In genomic region chr9:131732636-131733340, GRCh38 we compare ENCODE assay signal across 10 cellular contexts. TPM values are rescaled to one million over a fixed set of nuclear protein-coding genes. Genes with fewer than 3 reads are reported as not detected.
DNase-seq lines count a peak whose midpoint lies in the region; ATAC-seq, FAIRE-seq and TF ChIP-seq lines count a peak whose summit lies in the region.
"Had no signal": no experiment of that assay in that cellular context is flagged by ENCODE, and none has a peak within 500 bp of the region (broad histone marks: within the 10 kb centered on the region; RNA-seq: fewer than 3 reads in every experiment).

No MANE protein-coding gene starts in this region.

- peak overlapping the region; percentile 95 for H3K27ac Mint-ChIP-seq in activated CD8-positive, alpha-beta T cell treated with anti-CD3 and anti-CD28 coated beads, Interleukin-2, amount 10 ng/mL, durations not matched to agents 7 days and 5 days

- H3K9ac ChIP-seq in BLaER1 (peak overlapping the region; percentile 57; the same call in 1 of the 2 replicates), keratinocyte (ENCODE audit: control insufficient read depth, extremely low read depth, insufficient read depth, low read length) (peak overlapping the region; percentile 5)

- FAIRE-seq in keratinocyte (lab: Jason Lieb, UNC) = no peak

- peaks cover 16% of the 10 kb centered on the region for H3K9me1 ChIP-seq in keratinocyte (ENCODE audit: control insufficient read depth, extremely low read depth, insufficient read depth, low read length)

- peaks cover 40% of the 10 kb centered on the region for H3K36me3 Mint-ChIP-seq in activated CD8-positive, alpha-beta T cell treated with anti-CD3 and anti-CD28 coated beads, Interleukin-2, amount 10 ng/mL, durations not matched to agents 7 days and 5 days (ENCODE audit: low read depth)

- peak overlapping the region; percentile 98 for H3K4me2 ChIP-seq in BLaER1
- peak overlapping the region; percentile 34 for H3K4me2 ChIP-seq in keratinocyte (ENCODE audit: control insufficient read depth, extremely low read depth, insufficient read depth, low read depth, low read length)

- CTCF ChIA-PET in activated CD8-positive, alpha-beta T cell treated with anti-CD3 and anti-CD28 coated beads, Interleukin-2, amount 10 ng/mL, durations not matched to agents 7 days and 5 days (lab: Charles Lee) = interaction anchor here (0.7 to 4.2 kb wide), 19 partner anchors 7 to 359 kb away, joined by 3 to 55 read pairs (median 4); partner anchors contain the start of gene RAPGEF1

- H2AFZ ChIP-seq in keratinocyte (ENCODE audit: control insufficient read depth, low read length) = no peak overlapping the region

- H4K20me1 ChIP-seq in BLaER1 = peaks cover 92% of the 10 kb centered on the region
- peaks cover 21% of the 10 kb centered on the region for H4K20me1 ChIP-seq in keratinocyte (ENCODE audit: control insufficient read depth, extremely low read depth, insufficient read depth, low read length)

- H3K4me1 ChIP-seq in BLaER1 = peaks cover 98% of the 10 kb centered on the region
- H3K4me1 ChIP-seq in keratinocyte (ENCODE audit: control insufficient read depth, extremely low read depth, insufficient read depth, low read length) = peaks cover 69% of the 10 kb centered on the region

- TF ChIP-seq CTCF in keratinocyte (optimal IDR thresholded peaks at IDR 0.05 in 1 of 3, IDR thresholded peaks at IDR 0.05 in 1 of 3, conservative IDR thresholded peaks at IDR 0.05 in 1 of 3; ENCODE audit: extremely low read depth in 1 of 3, insufficient read depth in 2 of 3, low read length in 3 of 3) = no peak

- no peaks in the 10 kb centered on the region for H3K9me3 ChIP-seq in BLaER1
- no peaks in the 10 kb centered on the region for H3K9me3 ChIP-seq in keratinocyte (ENCODE audit: control insufficient read depth, low read depth, low read length)

- H3K36me3 ChIP-seq in BLaER1 (no peaks in the 10 kb centered on the region), keratinocyte (ENCODE audit: control insufficient read depth in 2 of 2, extremely low read depth in 1 of 2, insufficient read depth in 2 of 2, low read length in 2 of 2) (peaks cover 0 to 8% of the 10 kb centered on the region in 2 experiments)

- H3K27ac ChIP-seq in BLaER1 = peak overlapping the region; percentile 88
- H3K27ac ChIP-seq in keratinocyte (ENCODE audit: control insufficient read depth, insufficient read depth, low read length) = peak overlapping the region; percentile 91

- H3K4me3 Mint-ChIP-seq in activated CD8-positive, alpha-beta T cell treated with anti-CD3 and anti-CD28 coated beads, Interleukin-2, amount 10 ng/mL, durations not matched to agents 7 days and 5 days = peak overlapping the region; percentile 68

- dilution Hi-C loops in keratinocyte (cut with MboI; ENCODE audit: extremely low pct_ligation_motif_present, low sequenced_read_pairs) = no loop called here

- peaks cover 50% of the 10 kb centered on the region for H3K79me2 ChIP-seq in keratinocyte (ENCODE audit: control insufficient read depth, insufficient read depth, low read length)

- no peaks in the 10 kb centered on the region for H3K9me3 Mint-ChIP-seq in activated CD8-positive, alpha-beta T cell treated with anti-CD3 and anti-CD28 coated beads, Interleukin-2, amount 10 ng/mL, durations not matched to agents 7 days and 5 days (ENCODE audit: insufficient read depth)

- peaks cover 96% of the 10 kb centered on the region for H3K4me1 Mint-ChIP-seq in activated CD8-positive, alpha-beta T cell treated with anti-CD3 and anti-CD28 coated beads, Interleukin-2, amount 10 ng/mL, durations not matched to agents 7 days and 5 days (ENCODE audit: low read depth)

- H3K27me3 ChIP-seq in BLaER1 = no peaks in the 10 kb centered on the region
- no peaks in the 10 kb centered on the region for H3K27me3 ChIP-seq in keratinocyte (ENCODE audit: control insufficient read depth, extremely low read depth, insufficient read depth, low read length)

- peak; percentile 28 for ATAC-seq in HG03097 (IDR thresholded peaks at IDR 0.05; ENCODE audit: low FRiP score, unreplicated experiment)
- ATAC-seq in activated CD8-positive, alpha-beta T cell treated with anti-CD3 and anti-CD28 coated beads, Interleukin-2, amount 10 ng/mL, durations not matched to agents 7 days and 5 days = peak; percentile 19
- no peak for ATAC-seq in GM21786 (IDR thresholded peaks at IDR 0.05; ENCODE audit: unreplicated experiment)
- ATAC-seq in GM19395 (IDR thresholded peaks at IDR 0.05; ENCODE audit: unreplicated experiment) = no peak

- peak overlapping the region; percentile 17 for H3K4me3 ChIP-seq in BLaER1
- no peak overlapping the region for H3K4me3 ChIP-seq in keratinocyte (ENCODE audit: control insufficient read depth in 2 of 3, extremely low read depth in 1 of 3, insufficient read depth in 2 of 3, low read depth in 1 of 3, low read length in 3 of 3)

- POLR2A ChIA-PET in activated CD8-positive, alpha-beta T cell treated with anti-CD3 and anti-CD28 coated beads, Interleukin-2, amount 10 ng/mL, durations not matched to agents 7 days and 5 days (lab: Charles Lee) = interaction anchor here (0.7 to 4.9 kb wide), 10 partner anchors 11 to 105 kb away, joined by 3 to 44 read pairs (median 7); no protein-coding TSS in a partner anchor

- DNase-seq in activated CD8-positive, alpha-beta T cell treated with anti-CD3 and anti-CD28 coated beads, Interleukin-2, amount 10 ng/mL, durations not matched to agents 7 days and 5 days = peak; percentile 78
- DNase-seq in keratinocyte (ENCODE audit: low read depth, low spot score) (no peak), NCI-H345 treated with DMSO at 0.1 percent for 48 hours (lab: John Stamatoyannopoulos, UW; ENCODE audit: unreplicated experiment) (no peak), NCI-H128 (lab: John Stamatoyannopoulos, UW; ENCODE audit: unreplicated experiment) (no peak)
- DNase-seq: NCI-H510A; stimulated activated CD4-positive, alpha-beta T cell treated with anti-CD3 and anti-CD28 coated beads, Interleukin-2, amount 100 ng/mL, for 48 hours had no signal

- H3K27me3 Mint-ChIP-seq in activated CD8-positive, alpha-beta T cell treated with anti-CD3 and anti-CD28 coated beads, Interleukin-2, amount 10 ng/mL, durations not matched to agents 7 days and 5 days (ENCODE audit: low read depth) = no peaks in the 10 kb centered on the region

RNA-seq across cellular contexts. Expression of gene RAPGEF1, which starts 7.1 kb away (rescaled TPM):
- total RNA-seq in activated CD8-positive, alpha-beta T cell treated with anti-CD3 and anti-CD28 coated beads, Interleukin-2, amount 10 ng/mL, durations not matched to agents 7 days and 5 days = 100 to 1,000 TPM; 128 TPM
- 18.5 to 30.1 TPM (median 19.2 TPM) in 3 replicates for polyA plus RNA-seq in keratinocyte
- 12.1 TPM for polyA plus RNA-seq in keratinocyte (2011; ENCODE audit: low read depth)
- polyA plus RNA-seq in keratinocyte (2011; cell fraction: cytosol; rRNA removed) = 19.0 and 25.8 TPM in 2 replicates
- polyA plus RNA-seq in keratinocyte (2011; cell fraction: nucleus; rRNA removed) = 29.1 and 30.6 TPM in 2 replicates
- 13.3 and 28.0 TPM in 2 replicates for polyA plus RNA-seq in keratinocyte (2012; ENCODE audit: low replicate concordance)
- 22.0 to 50.7 TPM (median 27.9 TPM) in 3 replicates for polyA minus RNA-seq in keratinocyte
- 21.5 TPM for polyA minus RNA-seq in keratinocyte (2011; cell fraction: cytosol; rRNA and poly(A)+ RNA removed)
- 16.7 and 26.4 TPM in 2 replicates for polyA minus RNA-seq in keratinocyte (2011; cell fraction: nucleus; rRNA and poly(A)+ RNA removed)

Comparison
In these comparisons a context has a peak if more than half of its experiments do, and no peak if none do; other contexts are left out.
1. ATAC-seq: peak in HG03097 (single experiment) and activated CD8-positive, alpha-beta T cell treated with anti-CD3 and anti-CD28 coated beads, Interleukin-2, amount 10 ng/mL, durations not matched to agents 7 days and 5 days (single experiment); none in GM21786 (single experiment) and GM19395 (single experiment).